In the genomic region with DNA sequence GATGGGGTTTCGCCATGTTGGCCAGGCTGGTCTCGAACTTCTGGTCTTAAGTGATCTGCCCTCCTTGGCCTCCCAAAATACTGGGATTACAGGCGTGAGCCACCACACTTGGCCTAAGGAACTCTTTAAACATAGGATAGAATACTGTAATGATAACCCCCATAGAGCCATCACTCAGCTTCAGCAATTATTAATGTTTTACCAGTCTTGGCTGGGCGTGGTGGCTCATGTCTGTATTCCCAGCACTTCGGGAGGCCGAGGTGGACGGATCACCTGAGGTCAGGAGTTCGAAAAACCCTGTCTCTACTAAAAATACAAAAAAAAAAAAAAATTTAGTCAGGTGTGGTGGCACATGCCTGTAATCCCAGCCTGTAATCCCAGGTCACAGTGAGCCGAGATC, we compare ENCODE assay signal across 24 cellular contexts. TPM values are rescaled to one million over a fixed set of nuclear protein-coding genes. Genes with fewer than 3 reads are reported as not detected.
DNase-seq lines count a peak whose midpoint lies in the region; ATAC-seq, FAIRE-seq and TF ChIP-seq lines count a peak whose summit lies in the region.
"Had no signal": no experiment of that assay in that cellular context is flagged by ENCODE, and none has a peak within 500 bp of the region (broad histone marks: within the 10 kb centered on the region; RNA-seq: fewer than 3 reads in every experiment).

No MANE protein-coding gene starts in this region.

- no peak overlapping the region for H3K27ac ChIP-seq in right lobe of liver
- no peak overlapping the region for H3K27ac ChIP-seq in HepG2 (ENCODE audit: extremely low read length, insufficient read depth, low read length)
- no peak overlapping the region for H3K27ac ChIP-seq in endodermal cell (ENCODE audit: low read depth, low read length)
- H3K27ac ChIP-seq: BLaER1 had no signal

- no TSS peak for BruUV-seq in HepG2 (replicated peaks; lab: Mats Ljungman, UMichigan)

- no peak for TF ChIP-seq RAD21 in HepG2 (CRISPR knock-in tag; IDR thresholded peaks at IDR 0.05)

- no peak overlapping the region for H2AFZ ChIP-seq in HepG2 (ENCODE audit: low read length)

- no peak overlapping the region for H3K4me2 ChIP-seq in HepG2 (ENCODE audit: low read depth, low read length)
- H3K4me2 ChIP-seq: BLaER1 had no signal

- no peak for TF ChIP-seq POLR2A in right lobe of liver (IDR thresholded peaks at IDR 0.05)
- TF ChIP-seq POLR2A in HepG2 (IDR thresholded peaks at IDR 0.05; ENCODE audit: insufficient read depth in 1 of 2, low read depth in 2 of 2, low read length in 2 of 2): no peak
- no peak for TF ChIP-seq POLR2A in H54 (IDR thresholded peaks at IDR 0.05; ENCODE audit: low read depth, low read length)

- ATAC-seq in right lobe of liver (peak; percentile 32 to 59 (median 35)), HepG2 (no peak), GM18873 (IDR thresholded peaks at IDR 0.05; ENCODE audit: low FRiP score, unreplicated experiment) (no peak)
- ATAC-seq: GM12878 had no signal

- H3K36me3 ChIP-seq in right lobe of liver (peaks cover 4 to 78% (median 19%) of the 10 kb centered on the region in 4 donors), HepG2 (replicated peaks in 1 of 2; ENCODE audit: control insufficient read depth in 1 of 2, insufficient read depth in 2 of 2, low read length in 2 of 2) (peaks cover 0 to 15% of the 10 kb centered on the region in 2 experiments; a peak in 3 of 5 replicates), endodermal cell (ENCODE audit: control insufficient read depth, insufficient read depth, low read length) (peaks cover 69% of the 10 kb centered on the region)

- H3K4me1 ChIP-seq in right lobe of liver (no peaks in the 10 kb centered on the region), HepG2 (ENCODE audit: insufficient read depth, low read length) (no peaks in the 10 kb centered on the region), endodermal cell (ENCODE audit: control insufficient read depth, insufficient read depth, low read length) (no peaks in the 10 kb centered on the region)
- H3K4me1 ChIP-seq: BE2C, BLaER1 had no signal

- H3K27me3 ChIP-seq in right lobe of liver (no peaks in the 10 kb centered on the region), HepG2 (ENCODE audit: control insufficient read depth in 1 of 2, insufficient read depth in 2 of 2, low read length in 2 of 2) (no peaks in the 10 kb centered on the region), endodermal cell (ENCODE audit: control insufficient read depth, insufficient read depth, low read length, poor library complexity, severe bottlenecking) (no peaks in the 10 kb centered on the region)
- H3K27me3 ChIP-seq: BE2C, BLaER1 had no signal

- H3K36me3 Mint-ChIP-seq in endodermal cell (ENCODE audit: low read depth): peaks cover 89% of the 10 kb centered on the region

- FAIRE-seq in HepG2 (lab: Jason Lieb, UNC): no peak
- FAIRE-seq in H54 (lab: Jason Lieb, UNC): no peak
- FAIRE-seq: A204.1, GM12878 had no signal

- intact Hi-C loops in right lobe of liver (cut with DNase I): no loop called here
- intact Hi-C loops in HepG2 (cut with micrococcal nuclease; ENCODE audit: unreplicated experiment): no loop called here

- DNase-seq in right lobe of liver (no peak), HepG2 (ENCODE audit: low spot score) (no peak), endodermal cell (no peak), H54 (ENCODE audit: insufficient read length, low spot score) (no peak)
- DNase-seq: 8988T; ACHN; BE2C; C1 segment of cervical spinal cord; CD4-positive, alpha-beta memory T cell; CD4-positive, CD25-positive, alpha-beta regulatory T cell; CD8-positive, alpha-beta memory T cell; COR-L47; DMS 273 treated with DMSO at 0.1 percent for 48 hours; DMS153; DMS53; DMS79; DND-41; EL; GDM1 had no signal

- no peaks in the 10 kb centered on the region for H3K27me3 Mint-ChIP-seq in endodermal cell (ENCODE audit: insufficient read depth)
- H3K27me3 Mint-ChIP-seq: CD4-positive, alpha-beta memory T cell; CD4-positive, CD25-positive, alpha-beta regulatory T cell; CD8-positive, alpha-beta memory T cell had no signal

- WGBS in right lobe of liver (ENCODE audit: insufficient coverage, low coverage, low lambda C conversion rate, missing lambda C conversion rate): 63% methylated on average over 9 of the region's 9 CpGs
- WGBS in HepG2 (ENCODE audit: low lambda C conversion rate): 99% methylated on average over 9 of the region's 9 CpGs
- WGBS in endodermal cell (ENCODE audit: insufficient coverage in 1 of 2, insufficient read length in 1 of 2), 2 experiments: 99% methylated on average over 7 of the region's 9 CpGs; no CpG with 5 or more reads in 1 of the 2 experiments

- H3K4me1 Mint-ChIP-seq in endodermal cell: no peaks in the 10 kb centered on the region
- H3K4me1 Mint-ChIP-seq: CD14-positive monocyte had no signal

- TF ChIP-seq EP300 in HepG2 (IDR thresholded peaks at IDR 0.05; ENCODE audit: low read depth in 2 of 2, low read length in 2 of 2): no peak
- no peak for TF ChIP-seq EP300 in HepG2 (CRISPR knock-in tag; IDR thresholded peaks at IDR 0.05; ENCODE audit: borderline replicate concordance)

- peak overlapping the region; percentile 4 for H3K27ac Mint-ChIP-seq in endodermal cell
- H3K27ac Mint-ChIP-seq: CD4-positive, CD25-positive, alpha-beta regulatory T cell had no signal

- no peaks in the 10 kb centered on the region for H4K20me1 ChIP-seq in HepG2 (ENCODE audit: insufficient read depth, low read length)

- H3K4me3 ChIP-seq in right lobe of liver (no peak overlapping the region), HepG2 (replicated peaks in 1 of 3; ENCODE audit: insufficient read depth in 1 of 3, low read depth in 2 of 3, low read length in 3 of 3) (no peak overlapping the region), endodermal cell (ENCODE audit: low read length) (no peak overlapping the region)
- H3K4me3 ChIP-seq: BLaER1, GM12878 had no signal

- CTCF ChIA-PET in HepG2 (lab: Yijun Ruan, JAX; ENCODE audit: low intra/inter-chr PET ratio, low total read pairs): no interaction called here

- no peak overlapping the region for H3K9ac ChIP-seq in HepG2 (ENCODE audit: insufficient read depth, low read depth, low read length)
- no peak overlapping the region for H3K9ac ChIP-seq in endodermal cell (ENCODE audit: extremely low read depth, low read length, poor library complexity, severe bottlenecking)
- H3K9ac ChIP-seq: BLaER1 had no signal

- H3K4me3 Mint-ChIP-seq in endodermal cell: no peak overlapping the region
- H3K4me3 Mint-ChIP-seq: CD14-positive monocyte; CD4-positive, alpha-beta memory T cell; CD4-positive, CD25-positive, alpha-beta regulatory T cell had no signal

- in situ Hi-C loops in HepG2 (cut with HindIII; ENCODE audit: extremely low pct_ligation_motif_present, low pct_unique_long_range_greater_than_20kb): no loop called here

- no peaks in the 10 kb centered on the region for H3K79me2 ChIP-seq in HepG2 (ENCODE audit: insufficient read depth, low read length)

- no peaks in the 10 kb centered on the region for H3K9me3 ChIP-seq in right lobe of liver
- no peaks in the 10 kb centered on the region for H3K9me3 ChIP-seq in HepG2 (ENCODE audit: low read length)
- H3K9me3 ChIP-seq in endodermal cell (ENCODE audit: control insufficient read depth, low read length): no peaks in the 10 kb centered on the region
- H3K9me3 ChIP-seq: BE2C, BLaER1 had no signal

- no peaks in the 10 kb centered on the region for H3K9me3 Mint-ChIP-seq in endodermal cell
- H3K9me3 Mint-ChIP-seq: CD4-positive, alpha-beta memory T cell; CD4-positive, CD25-positive, alpha-beta regulatory T cell; CD8-positive, alpha-beta memory T cell had no signal

- POLR2A ChIA-PET in HepG2 (lab: Yijun Ruan, JAX): interaction anchor here (0.7 to 1.2 kb wide), 2 partner anchors 9 to 14 kb away, joined by 3 read pairs; partner anchors contain the start of gene EIF2S3

- no peak for TF ChIP-seq CTCF in right lobe of liver (IDR thresholded peaks at IDR 0.05)
- TF ChIP-seq CTCF in HepG2 (CRISPR knock-in tag; IDR thresholded peaks at IDR 0.05): no peak
- no peak for TF ChIP-seq CTCF in endodermal cell (conservative IDR thresholded peaks at IDR 0.05)

RNA-seq across cellular contexts. Expression of gene EIF2S3, which starts 15.1 kb away (rescaled TPM):
- total RNA-seq in right lobe of liver (10 to 100 TPM; 55.1 to 81.1 (median 59.7) TPM), HepG2 (2016; rRNA removed; fragmentation: Illumina TruSeq; extraction: Trizol) (183 and 238 TPM in 2 replicates), endodermal cell (100 to 1,000 TPM; 209 to 458 TPM)
- 37.3 and 41.7 TPM in 2 replicates for total RNA-seq in HepG2 (2016; cell fraction: cytosol; rRNA removed; fragmentation: Illumina TruSeq; extraction: Trizol; ENCODE audit: low read depth)
- total RNA-seq in HepG2 (2016; cell fraction: insoluble cytoplasmic fraction; rRNA removed; fragmentation: Illumina TruSeq; extraction: Trizol): 180 and 236 TPM in 2 replicates
- total RNA-seq in HepG2 (2016; cell fraction: membrane; rRNA removed; fragmentation: Illumina TruSeq; extraction: Trizol): 150 and 183 TPM in 2 replicates
- 88.9 and 103 TPM in 2 replicates for total RNA-seq in HepG2 (2016; cell fraction: nucleus; rRNA removed; fragmentation: Illumina TruSeq; extraction: Trizol)
- 60.2 and 61.0 TPM in 2 replicates for polyA plus RNA-seq in HepG2 (2011; rRNA removed)
- 51.3 and 69.8 TPM in 2 replicates for polyA plus RNA-seq in HepG2 (2011; cell fraction: cytosol; rRNA removed)
- polyA plus RNA-seq in HepG2 (2011; cell fraction: nucleus; rRNA removed): 54.5 and 74.4 TPM in 2 replicates
- 96.5 and 126 TPM in 2 replicates for polyA plus RNA-seq in HepG2 (2012)
- 25.0 and 25.4 TPM in 2 replicates for polyA plus RNA-seq in HepG2 (2016; cell fraction: cytosol; fragmentation: Illumina TruSeq; extraction: Trizol; ENCODE audit: low read depth)
- polyA plus RNA-seq in HepG2 (2016; cell fraction: insoluble cytoplasmic fraction; fragmentation: Illumina TruSeq; extraction: Trizol; ENCODE audit: low read depth): 189 and 202 TPM in 2 replicates
- 88.6 and 105 TPM in 2 replicates for polyA plus RNA-seq in HepG2 (2016; cell fraction: membrane; fragmentation: Illumina TruSeq; extraction: Trizol; ENCODE audit: low read depth)
- polyA plus RNA-seq in HepG2 (2016; cell fraction: nucleus; fragmentation: Illumina TruSeq; extraction: Trizol; ENCODE audit: insufficient read depth, low read depth): 139 and 141 TPM in 2 replicates
- 107 and 391 TPM in 2 replicates for polyA minus RNA-seq in HepG2 (2011; rRNA and poly(A)+ RNA removed; ENCODE audit: low replicate concordance)
- polyA minus RNA-seq in HepG2 (2011; cell fraction: cytosol; rRNA and poly(A)+ RNA removed): 321 and 334 TPM in 2 replicates
- polyA minus RNA-seq in HepG2 (2011; cell fraction: nucleus; rRNA and poly(A)+ RNA removed): 66.2 and 96.0 TPM in 2 replicates
- polyA plus RNA-seq in endodermal cell (2013, experiment 1 of 2): 122 TPM
- 108 TPM for polyA plus RNA-seq in endodermal cell (2013, experiment 2 of 2)

RNA-seq across cellular contexts. Expression of gene KLHL15, which starts 42.9 kb away (rescaled TPM):
- total RNA-seq in right lobe of liver (1 to 10 TPM; 4.7 to 6.7 (median 6.0) TPM), HepG2 (2016; rRNA removed; fragmentation: Illumina TruSeq; extraction: Trizol) (5.5 and 6.9 TPM in 2 replicates), endodermal cell (10 to 100 TPM; 11.4 to 15.5 TPM)
- total RNA-seq in HepG2 (2016; cell fraction: cytosol; rRNA removed; fragmentation: Illumina TruSeq; extraction: Trizol; ENCODE audit: low read depth): 0.51 and 0.62 TPM in 2 replicates
- 5.3 and 6.4 TPM in 2 replicates for total RNA-seq in HepG2 (2016; cell fraction: insoluble cytoplasmic fraction; rRNA removed; fragmentation: Illumina TruSeq; extraction: Trizol)
- total RNA-seq in HepG2 (2016; cell fraction: membrane; rRNA removed; fragmentation: Illumina TruSeq; extraction: Trizol): 1.7 and 2.2 TPM in 2 replicates
- 7.2 and 8.4 TPM in 2 replicates for total RNA-seq in HepG2 (2016; cell fraction: nucleus; rRNA removed; fragmentation: Illumina TruSeq; extraction: Trizol)
- polyA plus RNA-seq in HepG2 (2011; rRNA removed): 2.1 and 2.8 TPM in 2 replicates
- polyA plus RNA-seq in HepG2 (2011; cell fraction: cytosol; rRNA removed): 0.93 and 1.6 TPM in 2 replicates
- polyA plus RNA-seq in HepG2 (2011; cell fraction: nucleus; rRNA removed): 2.0 TPM in 2 replicates
- polyA plus RNA-seq in HepG2 (2012): 2.3 and 2.5 TPM in 2 replicates
- polyA plus RNA-seq in HepG2 (2016; cell fraction: cytosol; fragmentation: Illumina TruSeq; extraction: Trizol; ENCODE audit: low read depth): 0.10 and 0.11 TPM in 2 replicates
- 3.6 and 3.9 TPM in 2 replicates for polyA plus RNA-seq in HepG2 (2016; cell fraction: insoluble cytoplasmic fraction; fragmentation: Illumina TruSeq; extraction: Trizol; ENCODE audit: low read depth)
- polyA plus RNA-seq in HepG2 (2016; cell fraction: membrane; fragmentation: Illumina TruSeq; extraction: Trizol; ENCODE audit: low read depth): 0.63 and 0.66 TPM in 2 replicates
- polyA plus RNA-seq in HepG2 (2016; cell fraction: nucleus; fragmentation: Illumina TruSeq; extraction: Trizol; ENCODE audit: insufficient read depth, low read depth): 7.2 and 7.3 TPM in 2 replicates
- 2.7 and 15.6 TPM in 2 replicates for polyA minus RNA-seq in HepG2 (2011; rRNA and poly(A)+ RNA removed; ENCODE audit: low replicate concordance)
- polyA minus RNA-seq in HepG2 (2011; cell fraction: cytosol; rRNA and poly(A)+ RNA removed): 3.5 and 4.1 TPM in 2 replicates
- polyA minus RNA-seq in HepG2 (2011; cell fraction: nucleus; rRNA and poly(A)+ RNA removed): 8.5 and 13.3 TPM in 2 replicates
- 7.8 TPM for polyA plus RNA-seq in endodermal cell (2013, experiment 1 of 2)
- 7.5 TPM for polyA plus RNA-seq in endodermal cell (2013, experiment 2 of 2)

Comparison
In these comparisons a context has a peak if more than half of its experiments do, and no peak if none do; other contexts are left out.
1. ATAC-seq: peak in right lobe of liver (4 of 4); none in HepG2 (single experiment) and GM18873 (single experiment).